Comparison of ENCODE assay signal across 14 cellular contexts in the genomic region with DNA sequence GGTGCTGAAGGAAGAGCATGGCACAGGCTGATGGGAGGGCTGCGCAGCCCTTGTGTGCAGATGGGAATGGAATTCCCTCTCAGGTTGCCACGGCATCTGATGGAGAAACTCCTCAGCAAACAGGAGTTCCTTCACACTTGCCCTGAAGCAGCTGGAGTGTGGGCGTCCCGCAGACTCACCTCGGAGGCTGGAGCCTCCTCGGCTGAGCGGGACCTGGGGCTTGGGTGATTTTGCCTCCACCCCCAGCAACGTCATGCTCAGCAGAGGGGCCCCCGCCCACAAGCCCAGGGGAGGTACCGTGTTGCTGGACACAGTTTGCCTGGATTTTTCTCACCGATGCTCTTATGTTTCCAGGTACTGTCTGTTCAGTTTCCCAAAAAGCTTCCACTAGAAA.
DNase-seq lines count a peak whose midpoint lies in the region; ATAC-seq and TF ChIP-seq lines count a peak whose summit lies in the region.
"Had no signal": no experiment of that assay in that cellular context is flagged by ENCODE, and none has a peak within 500 bp of the region (broad histone marks: within the 10 kb centered on the region; RNA-seq: fewer than 3 reads in every experiment).

No MANE protein-coding gene starts in this region.

- H3K9me3 Mint-ChIP-seq in stimulated activated naive CD8-positive, alpha-beta T cell treated with anti-CD3 and anti-CD28 coated beads, Interleukin-15, amount 100 ng/mL, for 72 hours = no peaks in the 10 kb centered on the region
- H3K9me3 Mint-ChIP-seq: nephron progenitor cell had no signal

- no peak overlapping the region for H4K8ac ChIP-seq in mesendoderm (ENCODE audit: low read depth, low read length)

- H2BK5ac ChIP-seq in mesendoderm (ENCODE audit: low read length) = no peak overlapping the region

- H3K4me3 ChIP-seq in body of pancreas (no peak overlapping the region), mesendoderm (ENCODE audit: low read length) (no peak overlapping the region)
- H3K4me3 ChIP-seq: SJSA1 had no signal

- intact Hi-C loops in body of pancreas (cut with DNase I) = loop anchor here (5.0 kb wide), 1 partner anchor 361 kb away; no protein-coding TSS in a partner anchor

- no peak overlapping the region for H3K4ac ChIP-seq in mesendoderm (ENCODE audit: low read depth, low read length)

- TF ChIP-seq POLR2A in body of pancreas (IDR thresholded peaks at IDR 0.05) (no peak), erythroblast (IDR thresholded peaks at IDR 0.05; ENCODE audit: low read length) (no peak)

- H3K4me3 Mint-ChIP-seq in stimulated activated naive CD8-positive, alpha-beta T cell treated with anti-CD3 and anti-CD28 coated beads, Interleukin-15, amount 100 ng/mL, for 72 hours = no peak overlapping the region
- H3K4me3 Mint-ChIP-seq: activated naive CD8-positive, alpha-beta T cell had no signal

- no peak for TF ChIP-seq CTCF in body of pancreas (IDR thresholded peaks at IDR 0.05)

- peak; percentile 2 for ATAC-seq in stimulated activated naive CD8-positive, alpha-beta T cell treated with anti-CD3 and anti-CD28 coated beads, Interleukin-15, amount 100 ng/mL, for 72 hours
- ATAC-seq in stimulated activated naive CD8-positive, alpha-beta T cell treated with anti-CD3 and anti-CD28 coated beads, Interleukin-15, Interleukin-2, amounts not matched to agents 100 U/mL and 50 U/mL, for 24 hours = no peak
- ATAC-seq in body of pancreas = peak; percentile 25
- ATAC-seq in GM21390 (IDR thresholded peaks at IDR 0.05; ENCODE audit: unreplicated experiment) = no peak
- ATAC-seq in HG02840 (IDR thresholded peaks at IDR 0.05; ENCODE audit: low FRiP score, unreplicated experiment) = no peak

- H3K4me1 ChIP-seq in body of pancreas (peaks cover 12% of the 10 kb centered on the region), mesendoderm (ENCODE audit: control insufficient read depth, low read depth, low read length) (no peaks in the 10 kb centered on the region)
- H3K4me1 ChIP-seq: SJSA1 had no signal

- H2BK15ac ChIP-seq in mesendoderm (replicated peaks; ENCODE audit: low read depth) = no peak overlapping the region

- no peak overlapping the region for H2AK5ac ChIP-seq in mesendoderm (ENCODE audit: low read length)

- H3K4me1 Mint-ChIP-seq in stimulated activated naive CD8-positive, alpha-beta T cell treated with anti-CD3 and anti-CD28 coated beads, Interleukin-15, amount 100 ng/mL, for 72 hours = no peaks in the 10 kb centered on the region
- H3K4me1 Mint-ChIP-seq: nephron progenitor cell had no signal

- no peak overlapping the region for H4K5ac ChIP-seq in mesendoderm (ENCODE audit: low read length)

- H3K27ac Mint-ChIP-seq in stimulated activated naive CD8-positive, alpha-beta T cell treated with anti-CD3 and anti-CD28 coated beads, Interleukin-15, amount 100 ng/mL, for 72 hours = no peak overlapping the region
- H3K27ac Mint-ChIP-seq: activated naive CD8-positive, alpha-beta T cell; nephron progenitor cell had no signal

- no peak overlapping the region for H2BK120ac ChIP-seq in mesendoderm (ENCODE audit: low read depth, low read length)

- H3K9ac ChIP-seq in mesendoderm (ENCODE audit: low read length) = peak overlapping the region; percentile 43

- no peak overlapping the region for H3K18ac ChIP-seq in mesendoderm (ENCODE audit: low read length)

- DNase-seq in stimulated activated naive CD8-positive, alpha-beta T cell treated with anti-CD3 and anti-CD28 coated beads, Interleukin-15, amount 100 ng/mL, for 72 hours = no peak
- no peak for DNase-seq in stimulated activated naive CD8-positive, alpha-beta T cell treated with anti-CD3 and anti-CD28 coated beads, Interleukin-15, Interleukin-2, amounts not matched to agents 100 U/mL and 50 U/mL, for 24 hours
- DNase-seq in body of pancreas (peak in 2 of 4 donors; percentile 32 to 33), mesendoderm (no peak), erythroblast (lab: John Stamatoyannopoulos, UW) (no peak)
- DNase-seq in activated T-cell treated with anti-CD3 and anti-CD28 coated beads, Interleukin-2, amount 50 U/mL, for 48 hours = no peak
- DNase-seq: DMS79 treated with DMSO at 0.1 percent for 48 hours, NCI-H1417 treated with DMSO at 0.1 percent for 48 hours had no signal

- peak overlapping the region; percentile 81 for H3K56ac ChIP-seq in mesendoderm (ENCODE audit: low read length)

- no peaks in the 10 kb centered on the region for H3K79me2 ChIP-seq in mesendoderm (ENCODE audit: control insufficient read depth, insufficient read depth, low read length)

- H3K27me3 Mint-ChIP-seq in stimulated activated naive CD8-positive, alpha-beta T cell treated with anti-CD3 and anti-CD28 coated beads, Interleukin-15, amount 100 ng/mL, for 72 hours = no peaks in the 10 kb centered on the region
- H3K27me3 Mint-ChIP-seq: activated naive CD8-positive, alpha-beta T cell had no signal

- WGBS in body of pancreas, 2 donors = 64 to 73% methylated on average over 3 to 11 of the region's 11 CpGs
- no CpG with 5 or more reads among the region's 11 CpGs for WGBS in mesendoderm (ENCODE audit: extremely low coverage, insufficient coverage, low lambda C conversion rate)

- no peaks in the 10 kb centered on the region for H3K79me1 ChIP-seq in mesendoderm (ENCODE audit: low read length)

- no peak overlapping the region for H3K23ac ChIP-seq in mesendoderm (ENCODE audit: low read length)

- H3K27ac ChIP-seq in body of pancreas = peak overlapping the region in 3 of 4 donors; percentile 12 to 54 (median 34)
- no peak overlapping the region for H3K27ac ChIP-seq in mesendoderm (ENCODE audit: low read depth, low read length)
- H3K27ac ChIP-seq: SJSA1, WERI-Rb-1 had no signal

- no peaks in the 10 kb centered on the region for H3K9me3 ChIP-seq in body of pancreas
- H3K9me3 ChIP-seq: SJSA1 had no signal

- H3K27me3 ChIP-seq in body of pancreas (no peaks in the 10 kb centered on the region), mesendoderm (ENCODE audit: insufficient read depth, low read length, poor library complexity) (no peaks in the 10 kb centered on the region)
- H3K27me3 ChIP-seq: SJSA1 had no signal

- H3K36me3 ChIP-seq in body of pancreas (replicated peaks in 1 of 2; ENCODE audit: insufficient read depth in 1 of 2, low read depth in 2 of 2) = no peaks in the 10 kb centered on the region
- no peaks in the 10 kb centered on the region for H3K36me3 ChIP-seq in mesendoderm (ENCODE audit: control insufficient read depth, insufficient read depth, low read length)
- H3K36me3 ChIP-seq: SJSA1 had no signal

- H3K4me2 ChIP-seq in mesendoderm (ENCODE audit: low read length) = peak overlapping the region; percentile 50

Comparison
In these comparisons a context has a peak if more than half of its experiments do, and no peak if none do; other contexts are left out.
1. ATAC-seq: peak in stimulated activated naive CD8-positive, alpha-beta T cell treated with anti-CD3 and anti-CD28 coated beads, Interleukin-15, amount 100 ng/mL, for 72 hours (single experiment) and body of pancreas (single experiment); none in stimulated activated naive CD8-positive, alpha-beta T cell treated with anti-CD3 and anti-CD28 coated beads, Interleukin-15, Interleukin-2, amounts not matched to agents 100 U/mL and 50 U/mL, for 24 hours (single experiment), GM21390 (single experiment) and HG02840 (single experiment).